Comparison of ENCODE assay signal across 1 cellular context in genomic region chr18:2826581-2826980, GRCh38.
TF ChIP-seq lines count a peak whose summit lies in the region.

No MANE protein-coding gene starts in this region.

TF ChIP-seq in WTC11, 78 proteins besides CTCF, POLR2A, EP300 and RAD21 (continued from another document):
- TF ChIP-seq AFF4 (CRISPR knock-in tag; IDR thresholded peaks at IDR 0.05; ENCODE audit: borderline replicate concordance) = no peak
- no peak for TF ChIP-seq TCF7 (CRISPR knock-in tag; IDR thresholded peaks at IDR 0.05; ENCODE audit: low read depth)
